ENCODE assay signal across 14 cellular contexts in the genomic region with DNA sequence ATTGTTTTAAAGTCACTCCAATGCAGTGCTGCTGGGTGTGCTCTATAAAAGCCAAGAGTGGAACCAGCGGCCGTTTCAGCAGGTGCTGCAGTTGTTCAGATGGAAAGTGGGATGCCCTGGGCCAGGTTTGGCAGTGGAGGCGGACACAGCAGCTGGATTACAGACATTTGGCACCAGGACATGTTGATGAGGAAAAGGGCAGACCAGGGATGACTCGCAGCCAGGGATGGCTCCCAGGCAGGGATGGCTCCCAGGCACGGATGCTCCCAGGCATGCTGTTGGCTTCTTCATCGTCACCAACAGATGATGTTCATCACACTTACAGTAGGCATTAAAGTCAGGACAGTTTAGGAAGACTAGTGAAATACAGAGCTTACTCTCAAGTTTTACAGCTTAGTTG.
"Had no signal": no experiment of that assay in that cellular context is flagged by ENCODE, and none has a peak within 500 bp of the region (broad histone marks: within the 10 kb centered on the region; RNA-seq: fewer than 3 reads in every experiment).

No MANE protein-coding gene starts in this region.

- H3K9me3 Mint-ChIP-seq: activated naive CD4-positive, alpha-beta T cell treated with anti-CD3 and anti-CD28 coated beads for 36 hours; neural progenitor cell; stimulated activated effector memory CD8-positive, alpha-beta T cell treated with anti-CD3 and anti-CD28 coated beads, Interleukin-12 subunit alpha, Interleukin-12 subunit beta, amount 100 ng/mL, for 72 hours had no signal

- H3K4me3 Mint-ChIP-seq: activated naive CD4-positive, alpha-beta T cell treated with anti-CD3 and anti-CD28 coated beads for 36 hours; neural progenitor cell; stimulated activated effector memory CD8-positive, alpha-beta T cell treated with anti-CD3 and anti-CD28 coated beads, Interleukin-12 subunit alpha, Interleukin-12 subunit beta, amount 100 ng/mL, for 72 hours had no signal

- ATAC-seq: activated CD4-positive, CD25-positive, alpha-beta regulatory T cell treated with anti-CD3 and anti-CD28 coated beads, Interleukin-2, amount 50 U/mL, for 24 hours; pancreas; stimulated activated effector memory CD8-positive, alpha-beta T cell treated with anti-CD3 and anti-CD28 coated beads, Interleukin-12 subunit alpha, Interleukin-12 subunit beta, amount 100 ng/mL, for 72 hours; upper lobe of right lung had no signal

- H3K36me3 ChIP-seq: neural progenitor cell, pancreas, thoracic aorta, upper lobe of right lung had no signal

- DNase-seq: activated CD4-positive, alpha-beta T cell treated with anti-CD3 and anti-CD28 coated beads, Interleukin-2, amount 50 U/mL, for 1 hour; activated CD8-positive, alpha-beta memory T cell treated with anti-CD3 and anti-CD28 coated beads for 24 hours; activated naive CD4-positive, alpha-beta T cell treated with anti-CD3 and anti-CD28 coated beads for 36 hours; islet precursor cell; midbrain; pancreas; T-helper 9 cell; upper lobe of right lung had no signal

- H3K27ac Mint-ChIP-seq: activated naive CD4-positive, alpha-beta T cell treated with anti-CD3 and anti-CD28 coated beads for 36 hours; neural progenitor cell; stimulated activated effector memory CD8-positive, alpha-beta T cell treated with anti-CD3 and anti-CD28 coated beads, Interleukin-12 subunit alpha, Interleukin-12 subunit beta, amount 100 ng/mL, for 72 hours had no signal

- H3K27ac ChIP-seq: hepatocyte, neural progenitor cell, pancreas, thoracic aorta, upper lobe of right lung had no signal

- H3K9me3 ChIP-seq: pancreas, thoracic aorta, upper lobe of right lung had no signal

- H3K27me3 ChIP-seq: hepatocyte, neural progenitor cell, pancreas, upper lobe of right lung had no signal

- H3K36me3 Mint-ChIP-seq: stimulated activated effector memory CD8-positive, alpha-beta T cell treated with anti-CD3 and anti-CD28 coated beads, Interleukin-12 subunit alpha, Interleukin-12 subunit beta, amount 100 ng/mL, for 72 hours had no signal

- H3K4me1 ChIP-seq: pancreas had no signal

- H3K4me3 ChIP-seq: hepatocyte, lung, neural progenitor cell, pancreas, thoracic aorta, upper lobe of right lung had no signal
